ENCODE assay signal across 9 cellular contexts in genomic region chr12:12070674-12071661, GRCh38. TPM values are rescaled to one million over a fixed set of nuclear protein-coding genes. Genes with fewer than 3 reads are reported as not detected.
A peak's percentile ranks its signal among the peaks of the same experiment; 100 is the strongest.
DNase-seq lines count a peak whose midpoint lies in the region; ATAC-seq, FAIRE-seq and TF ChIP-seq lines count a peak whose summit lies in the region.
"Had no signal": no experiment of that assay in that cellular context is flagged by ENCODE, and none has a peak within 500 bp of the region (broad histone marks: within the 10 kb centered on the region; RNA-seq: fewer than 3 reads in every experiment).

Gene BCL2L14, plus strand, starts transcription at chr12:12070939. Its CDS starts 8,367 bp downstream, at chr12:12079306.

- no peak within 1 kb of the TSS for H3K9ac ChIP-seq in keratinocyte (ENCODE audit: control insufficient read depth, extremely low read depth, insufficient read depth, low read length)

- no peaks in the 10 kb centered on the region for H3K9me1 ChIP-seq in keratinocyte (ENCODE audit: control insufficient read depth, extremely low read depth, insufficient read depth, low read length)

- no peaks in the 10 kb centered on the region for H4K20me1 ChIP-seq in keratinocyte (ENCODE audit: control insufficient read depth, extremely low read depth, insufficient read depth, low read length)

- peak within 1 kb of the TSS; percentile 55 for H2AFZ ChIP-seq in keratinocyte (ENCODE audit: control insufficient read depth, low read length)

- in situ Hi-C loops in gastrocnemius medialis (cut with MboI; ENCODE audit: low sequenced_read_pairs in 4 of 4): no loop called here

- H3K79me2 ChIP-seq in keratinocyte (ENCODE audit: control insufficient read depth, insufficient read depth, low read length): no peaks in the 10 kb centered on the region

- H3K9me3 ChIP-seq in Peyer's patch (no peaks in the 10 kb centered on the region), keratinocyte (ENCODE audit: control insufficient read depth, low read depth, low read length) (no peaks in the 10 kb centered on the region), gastrocnemius medialis (no peaks in the 10 kb centered on the region)

- no peaks in the 10 kb centered on the region for H3K36me3 ChIP-seq in Peyer's patch
- no peaks in the 10 kb centered on the region for H3K36me3 ChIP-seq in keratinocyte (ENCODE audit: control insufficient read depth in 2 of 2, extremely low read depth in 1 of 2, insufficient read depth in 2 of 2, low read length in 2 of 2)
- no peaks in the 10 kb centered on the region for H3K36me3 ChIP-seq in gastrocnemius medialis

- peak within 1 kb of the TSS in 3 of 4 donors; percentile 63 to 89 (median 82) for H3K27ac ChIP-seq in Peyer's patch
- no peak within 1 kb of the TSS for H3K27ac ChIP-seq in keratinocyte (ENCODE audit: control insufficient read depth, insufficient read depth, low read length)
- no peak within 1 kb of the TSS for H3K27ac ChIP-seq in gastrocnemius medialis
- H3K27ac ChIP-seq: epithelial cell of prostate had no signal

- no peak for ATAC-seq in gastrocnemius medialis
- no peak for ATAC-seq in HG03196 (IDR thresholded peaks at IDR 0.05; ENCODE audit: unreplicated experiment)

- peak within 1 kb of the TSS; percentile 82 for H3K4me2 ChIP-seq in keratinocyte (ENCODE audit: control insufficient read depth, extremely low read depth, insufficient read depth, low read depth, low read length)

- dilution Hi-C loops in keratinocyte (cut with MboI; ENCODE audit: extremely low pct_ligation_motif_present, low sequenced_read_pairs): no loop called here

- peak; percentile 76 for FAIRE-seq in keratinocyte (lab: Jason Lieb, UNC)

- H3K4me1 ChIP-seq in Peyer's patch: peaks cover 0 to 7% (median 0%) of the 10 kb centered on the region in 4 donors
- H3K4me1 ChIP-seq in keratinocyte (ENCODE audit: control insufficient read depth, extremely low read depth, insufficient read depth, low read length): no peaks in the 10 kb centered on the region
- no peaks in the 10 kb centered on the region for H3K4me1 ChIP-seq in gastrocnemius medialis

- TF ChIP-seq POLR2A in Peyer's patch (IDR thresholded peaks at IDR 0.05) (peak in 1 of 2 donors; percentile 52), gastrocnemius medialis (IDR thresholded peaks at IDR 0.05) (no peak)

- intact Hi-C loops in gastrocnemius medialis (cut with DNase I; ENCODE audit: low total_unique reads): no loop called here

- H3K27me3 ChIP-seq in Peyer's patch (no peaks in the 10 kb centered on the region), keratinocyte (ENCODE audit: control insufficient read depth, extremely low read depth, insufficient read depth, low read length) (peaks cover 12% of the 10 kb centered on the region), gastrocnemius medialis (no peaks in the 10 kb centered on the region)

- H3K4me3 ChIP-seq in Peyer's patch (peak within 1 kb of the TSS; percentile 8 to 55 (median 28)), keratinocyte (ENCODE audit: control insufficient read depth in 2 of 3, extremely low read depth in 1 of 3, insufficient read depth in 2 of 3, low read depth in 1 of 3, low read length in 3 of 3) (peak within 1 kb of the TSS in 2 of 3 experiments; percentile 21 to 36), gastrocnemius medialis (no peak within 1 kb of the TSS)

- peak in 4 of 6 experiments; percentile 1 to 30 (median 20) for DNase-seq in stimulated activated naive CD4-positive, alpha-beta T cell (lab: John Stamatoyannopoulos, UW)
- no peak for DNase-seq in stimulated activated naive CD4-positive, alpha-beta T cell treated with Interleukin-2 at 50 U/mL for 16 hours (lab: John Stamatoyannopoulos, UW)
- peak in 1 of 3 donors; percentile 66 for DNase-seq in Peyer's patch
- no peak for DNase-seq in keratinocyte (ENCODE audit: low read depth, low spot score)
- no peak for DNase-seq in cerebellar cortex (ENCODE audit: low spot score)
- no peak for DNase-seq in gastrocnemius medialis
- no peak for DNase-seq in glomerular visceral epithelial cell (ENCODE audit: extremely low spot score)

- peak in 3 of 6 experiments; percentile 20 to 26 (median 24) for TF ChIP-seq CTCF in Peyer's patch (IDR thresholded peaks at IDR 0.05)
- TF ChIP-seq CTCF in keratinocyte (optimal IDR thresholded peaks at IDR 0.05 in 1 of 3, IDR thresholded peaks at IDR 0.05 in 1 of 3, conservative IDR thresholded peaks at IDR 0.05 in 1 of 3; ENCODE audit: extremely low read depth in 1 of 3, insufficient read depth in 2 of 3, low read length in 3 of 3): peak in 2 of 3 experiments; percentile 32 to 45
- TF ChIP-seq CTCF in gastrocnemius medialis (IDR thresholded peaks at IDR 0.05 in 4 of 5, conservative IDR thresholded peaks at IDR 0.05 in 1 of 5): no peak

RNA-seq across cellular contexts. Expression of gene BCL2L14, which starts in this region (rescaled TPM):
- 100 to 1,000 TPM in 1 of 4 donors, 10 to 100 TPM in 3; 69.3 to 101 (median 87.7) TPM for total RNA-seq in Peyer's patch
- polyA plus RNA-seq in keratinocyte: not detected in 3 replicates
- polyA plus RNA-seq in keratinocyte (2011; ENCODE audit: low read depth): not detected
- not detected in 2 replicates for polyA plus RNA-seq in keratinocyte (2011; cell fraction: cytosol; rRNA removed)
- polyA plus RNA-seq in keratinocyte (2011; cell fraction: nucleus; rRNA removed): not detected in 2 replicates
- polyA plus RNA-seq in keratinocyte (2012; ENCODE audit: low replicate concordance): 0.07 TPM in 1 of 2 replicates, not detected in the other
- polyA minus RNA-seq in keratinocyte: not detected in 3 replicates
- polyA minus RNA-seq in keratinocyte (2011; cell fraction: cytosol; rRNA and poly(A)+ RNA removed): not detected
- not detected in 2 replicates for polyA minus RNA-seq in keratinocyte (2011; cell fraction: nucleus; rRNA and poly(A)+ RNA removed)
- total RNA-seq in gastrocnemius medialis: not detected

Comparison
In these comparisons a context has a peak if more than half of its experiments do, and no peak if none do; other contexts are left out.
1. RNA of gene BCL2L14 (total RNA-seq): 69.3 to 101 TPM in Peyer's patch; not detected in gastrocnemius medialis; every median in the first group is over 10 times any median in the second.
2. DNase-seq: peak in stimulated activated naive CD4-positive, alpha-beta T cell (4 of 6); none in stimulated activated naive CD4-positive, alpha-beta T cell treated with Interleukin-2 at 50 U/mL for 16 hours (single experiment), keratinocyte (single experiment), cerebellar cortex (single experiment), gastrocnemius medialis (0 of 2) and glomerular visceral epithelial cell (single experiment).
3. H3K27ac ChIP-seq: peak in Peyer's patch (3 of 4); none in keratinocyte (single experiment) and gastrocnemius medialis (0 of 4).
4. H3K4me3 ChIP-seq: peak in Peyer's patch (4 of 4) and keratinocyte (2 of 3); none in gastrocnemius medialis (0 of 4).
5. CTCF ChIP-seq: peak in keratinocyte (2 of 3); none in gastrocnemius medialis (0 of 5).